In genomic region chr20:2872304-2873009, GRCh38 we compare ENCODE assay signal across 8 cellular contexts. TPM values are rescaled to one million over a fixed set of nuclear protein-coding genes. Genes with fewer than 3 reads are reported as not detected.
A peak's percentile ranks its signal among the peaks of the same experiment; 100 is the strongest.
DNase-seq lines count a peak whose midpoint lies in the region; ATAC-seq lines count a peak whose summit lies in the region.

No MANE protein-coding gene starts in this region.

- peak; percentile 18 for DNase-seq in DMS114 treated with DMSO at 0.1 percent for 48 hours (lab: John Stamatoyannopoulos, UW; ENCODE audit: unreplicated experiment)
- DNase-seq in NCI-H1105 treated with DMSO at 0.1 percent for 48 hours (lab: John Stamatoyannopoulos, UW), result peak; percentile 41
- peak; percentile 75 for DNase-seq in activated CD4-positive, CD25-positive, alpha-beta regulatory T cell treated with anti-CD3 and anti-CD28 coated beads, Interleukin-2, amount 50 U/mL, for 72 hours
- peak; percentile 58 for DNase-seq in cerebellum (ENCODE audit: low spot score)
- peak; percentile 67 for DNase-seq in left lobe of liver (ENCODE audit: low spot score)
- peak; percentile 71 for DNase-seq in stimulated activated CD4-positive, alpha-beta T cell treated with anti-CD3 and anti-CD28 coated beads, Interleukin-2, amount 100 ng/mL, for 4 hours (ENCODE audit: low read depth)
- DNase-seq in DMS153 (lab: John Stamatoyannopoulos, UW), result no peak

- peak; percentile 39 for ATAC-seq in GM21825 (IDR thresholded peaks at IDR 0.05; ENCODE audit: unreplicated experiment)
- peak; percentile 67 for ATAC-seq in left lobe of liver

RNA-seq across cellular contexts. Expression of gene PTPRA, which starts 0.8 kb away (rescaled TPM):
- total RNA-seq in cerebellum, result 103 TPM
- total RNA-seq in left lobe of liver, result 15.3 TPM

RNA-seq across cellular contexts. Expression of gene VPS16, which starts 31.9 kb away (rescaled TPM):
- total RNA-seq in cerebellum, result 32.6 TPM
- total RNA-seq in left lobe of liver, result 19.3 TPM

RNA-seq across cellular contexts. Expression of gene PCED1A, which starts 32.0 kb away (rescaled TPM):
- 20.0 TPM for total RNA-seq in cerebellum
- total RNA-seq in left lobe of liver, result 21.4 TPM

RNA-seq across cellular contexts. Expression of gene TMEM239, which starts 56.3 kb away (rescaled TPM):
- not detected for total RNA-seq in cerebellum
- not detected for total RNA-seq in left lobe of liver

RNA-seq across cellular contexts. Expression of gene C20orf141, which starts 57.7 kb away (rescaled TPM):
- total RNA-seq in cerebellum (not detected), left lobe of liver (not detected)
